10 cellular contexts compared by ENCODE assay signal in the genomic region with DNA sequence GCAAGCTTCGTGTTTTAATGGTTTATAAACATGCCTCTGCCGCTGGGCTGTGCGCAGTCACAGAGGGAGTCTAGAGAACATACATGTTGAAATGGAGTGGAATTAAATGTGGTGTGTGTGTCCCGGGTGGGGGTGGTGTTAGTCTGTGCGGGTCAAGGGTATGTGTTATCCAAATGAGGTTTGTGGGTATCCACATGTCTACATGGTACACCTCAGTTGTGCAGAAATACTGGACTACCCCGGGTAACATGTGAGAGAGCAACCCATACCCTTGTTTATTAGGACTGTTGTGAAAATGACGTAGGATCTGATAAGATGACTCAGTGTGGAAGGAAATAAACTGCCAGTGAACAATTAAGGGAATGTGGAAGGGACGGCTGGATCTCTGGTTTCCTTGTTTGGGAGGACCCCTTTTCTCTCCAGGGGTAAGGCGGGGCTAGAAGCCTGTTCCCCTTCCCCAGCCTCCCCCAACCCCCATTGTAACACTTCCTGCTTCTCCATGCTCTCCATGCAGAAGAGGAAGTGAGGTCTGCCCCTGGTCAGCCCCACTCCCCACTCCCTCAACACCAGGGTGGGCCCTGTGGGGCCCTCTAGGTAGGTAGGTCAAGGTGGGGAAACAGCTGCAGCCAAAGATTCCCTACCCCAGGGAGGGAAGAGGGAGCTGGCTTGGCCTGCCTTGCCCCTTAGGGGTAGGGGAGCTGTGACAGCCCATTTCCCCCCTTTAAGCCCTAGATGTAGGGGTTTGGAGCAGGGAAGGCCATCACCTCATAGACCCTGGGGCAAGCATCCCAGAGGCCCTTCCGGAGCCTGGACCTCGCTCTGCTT. TPM values are rescaled to one million over a fixed set of nuclear protein-coding genes. Genes with fewer than 3 reads are reported as not detected.
DNase-seq lines count a peak whose midpoint lies in the region; ATAC-seq, FAIRE-seq and TF ChIP-seq lines count a peak whose summit lies in the region.
"Had no signal": no experiment of that assay in that cellular context is flagged by ENCODE, and none has a peak within 500 bp of the region (broad histone marks: within the 10 kb centered on the region; RNA-seq: fewer than 3 reads in every experiment).

No MANE protein-coding gene starts in this region.

- H3K4me1 ChIP-seq in muscle layer of duodenum (ENCODE audit: control insufficient read depth in 1 of 2, insufficient read depth in 2 of 2, low read length in 2 of 2), result peaks cover 0 to 13% of the 10 kb centered on the region in 2 donors

- H3K4me3 ChIP-seq in bronchial epithelial cell (ENCODE audit: low read depth, low read length) (no peak overlapping the region), muscle layer of duodenum (ENCODE audit: low read depth in 1 of 2, low read length in 2 of 2) (peak overlapping the region in 1 of 2 donors; percentile 65)

- no peaks in the 10 kb centered on the region for H3K9me3 ChIP-seq in muscle layer of duodenum (ENCODE audit: control insufficient read depth in 1 of 2, low read length in 2 of 2)

- DNase-seq in AG20443 (ENCODE audit: low spot score) (peak; percentile 61), NCI-H226 (peak; percentile 45), bronchial epithelial cell (ENCODE audit: low read depth) (peak; percentile 56), NCI-H1436 treated with DMSO at 0.1 percent for 48 hours (lab: John Stamatoyannopoulos, UW) (no peak), NCI-H2029 (lab: John Stamatoyannopoulos, UW) (no peak)
- DNase-seq: NCI-H82 had no signal

- FAIRE-seq in bronchial epithelial cell (lab: Jason Lieb, UNC), result no peak
- FAIRE-seq: G401.6 had no signal

- ATAC-seq in GM21515 (IDR thresholded peaks at IDR 0.05; ENCODE audit: unreplicated experiment), result no peak
- ATAC-seq in HG02852 (IDR thresholded peaks at IDR 0.05; ENCODE audit: unreplicated experiment), result no peak

- peak overlapping the region; percentile 94 for H3K27ac ChIP-seq in muscle layer of duodenum (ENCODE audit: low read length)

- no peak for TF ChIP-seq CTCF in bronchial epithelial cell (IDR thresholded peaks at IDR 0.05; ENCODE audit: insufficient read depth, low read length, severe bottlenecking)

- H3K27me3 ChIP-seq in bronchial epithelial cell (ENCODE audit: control insufficient read depth, insufficient read depth, low read length) (no peaks in the 10 kb centered on the region), muscle layer of duodenum (ENCODE audit: low read depth, low read length) (no peaks in the 10 kb centered on the region)

- H3K36me3 ChIP-seq in bronchial epithelial cell (ENCODE audit: control insufficient read depth, insufficient read depth, low read length) (no peaks in the 10 kb centered on the region), muscle layer of duodenum (ENCODE audit: control insufficient read depth in 1 of 2, insufficient read depth in 2 of 2, low read length in 2 of 2) (no peaks in the 10 kb centered on the region)

RNA-seq across cellular contexts. Expression of gene EPS8L3, which starts 0.7 kb away (rescaled TPM):
- total RNA-seq in bronchial epithelial cell, result not detected in 2 replicates

RNA-seq across cellular contexts. Expression of gene GSTM3, which starts 22.2 kb away (rescaled TPM):
- total RNA-seq in bronchial epithelial cell, result 4.7 TPM in 2 replicates

RNA-seq across cellular contexts. Expression of gene GSTM5, which starts 51.0 kb away (rescaled TPM):
- not detected in 2 replicates for total RNA-seq in bronchial epithelial cell

Comparison
In these comparisons a context has a peak if more than half of its experiments do, and no peak if none do; other contexts are left out.
1. DNase-seq: peak in AG20443 (single experiment), NCI-H226 (single experiment) and bronchial epithelial cell (single experiment); none in NCI-H1436 treated with DMSO at 0.1 percent for 48 hours (single experiment) and NCI-H2029 (single experiment).